In the genomic region with DNA sequence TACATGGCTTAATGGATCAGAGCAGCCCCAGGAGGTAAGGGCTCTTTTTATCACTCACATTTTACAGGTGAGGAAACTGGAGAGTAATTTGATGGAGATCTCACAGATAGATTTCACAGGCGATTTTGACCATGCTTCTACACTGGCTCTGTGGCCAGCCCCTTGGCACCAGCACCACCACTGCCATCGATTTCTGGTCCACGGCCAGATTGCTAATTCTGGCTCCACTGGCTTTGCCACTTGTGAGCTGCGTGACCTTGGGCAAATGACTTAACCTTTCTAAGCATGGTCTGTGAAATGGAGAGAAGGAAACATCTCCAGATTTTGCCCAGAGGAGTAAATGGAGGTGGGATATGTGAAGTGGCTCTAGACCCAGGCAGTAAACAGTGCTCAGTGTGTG, we compare ENCODE assay signal across 1 cellular context.
TF ChIP-seq lines count a peak whose summit lies in the region.

No MANE protein-coding gene starts in this region.

TF ChIP-seq in GM23338, 12 proteins besides CTCF, POLR2A, EP300 and RAD21 (continued from another document):
- TF ChIP-seq ZNF462 (CRISPR knock-in tag; IDR thresholded peaks at IDR 0.05) = no peak
- TF ChIP-seq NANOG (IDR thresholded peaks at IDR 0.05; ENCODE audit: borderline replicate concordance) = no peak
- no peak for TF ChIP-seq ZNF331 (CRISPR knock-in tag; IDR thresholded peaks at IDR 0.05; ENCODE audit: low read depth)
- TF ChIP-seq STAT1 (IDR thresholded peaks at IDR 0.05; ENCODE audit: unreplicated experiment) = no peak
- TF ChIP-seq JUNB (IDR thresholded peaks at IDR 0.05; ENCODE audit: unreplicated experiment) = no peak
- TF ChIP-seq, protein P1, sequence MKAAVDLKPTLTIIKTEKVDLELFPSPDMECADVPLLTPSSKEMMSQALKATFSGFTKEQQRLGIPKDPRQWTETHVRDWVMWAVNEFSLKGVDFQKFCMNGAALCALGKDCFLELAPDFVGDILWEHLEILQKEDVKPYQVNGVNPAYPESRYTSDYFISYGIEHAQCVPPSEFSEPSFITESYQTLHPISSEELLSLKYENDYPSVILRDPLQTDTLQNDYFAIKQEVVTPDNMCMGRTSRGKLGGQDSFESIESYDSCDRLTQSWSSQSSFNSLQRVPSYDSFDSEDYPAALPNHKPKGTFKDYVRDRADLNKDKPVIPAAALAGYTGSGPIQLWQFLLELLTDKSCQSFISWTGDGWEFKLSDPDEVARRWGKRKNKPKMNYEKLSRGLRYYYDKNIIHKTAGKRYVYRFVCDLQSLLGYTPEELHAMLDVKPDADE (IDR thresholded peaks at IDR 0.05) = no peak
- no peak for TF ChIP-seq REST (IDR thresholded peaks at IDR 0.05; ENCODE audit: unreplicated experiment)
- TF ChIP-seq POLR2AphosphoS5 (IDR thresholded peaks at IDR 0.05; ENCODE audit: low read depth) = no peak
- no peak for TF ChIP-seq ZNF114 (CRISPR knock-in tag; IDR thresholded peaks at IDR 0.05)
- no peak for TF ChIP-seq EZH2 (IDR thresholded peaks at IDR 0.05; ENCODE audit: low read depth, unreplicated experiment)
